ENCODE assay signal across 6 cellular contexts in the genomic region with DNA sequence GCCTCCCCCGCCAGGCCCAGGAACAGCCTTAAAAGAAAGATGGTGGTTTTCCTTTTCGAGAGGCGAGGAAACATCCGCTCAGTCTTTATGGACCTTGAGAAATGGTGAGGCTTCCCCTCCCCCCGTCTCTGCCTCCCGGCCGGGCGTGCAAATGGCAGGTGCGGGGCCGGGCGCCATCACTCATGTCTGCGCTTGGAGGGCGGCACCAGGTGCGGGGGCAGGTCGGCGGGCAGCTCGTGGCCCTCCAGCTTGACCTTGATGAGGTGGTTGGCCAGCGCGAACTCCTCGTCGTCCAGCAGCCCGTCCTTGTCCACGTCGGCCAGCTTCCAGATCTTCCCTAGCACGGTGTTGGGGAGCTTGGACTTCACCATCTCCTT. TPM values are rescaled to one million over a fixed set of nuclear protein-coding genes. Genes with fewer than 3 reads are reported as not detected.
A peak's percentile ranks its signal among the peaks of the same experiment; 100 is the strongest.
DNase-seq lines count a peak whose midpoint lies in the region; ATAC-seq and TF ChIP-seq lines count a peak whose summit lies in the region.

No MANE protein-coding gene starts in this region.

- peak overlapping the region; percentile 30 for H4K91ac ChIP-seq in trophoblast cell (ENCODE audit: low read depth, low read length)

- H2AK5ac ChIP-seq in trophoblast cell (ENCODE audit: low read length): no peak overlapping the region

- H3K79me1 ChIP-seq in trophoblast cell (ENCODE audit: low read length): peaks cover 12% of the 10 kb centered on the region

- no peak overlapping the region for H3K18ac ChIP-seq in trophoblast cell (ENCODE audit: low read length)

- no peaks in the 10 kb centered on the region for H3K27me3 ChIP-seq in HUES6 (ENCODE audit: control insufficient read depth, insufficient read depth, low read length)
- no peaks in the 10 kb centered on the region for H3K27me3 ChIP-seq in adrenal gland
- H3K27me3 ChIP-seq in trophoblast cell (ENCODE audit: insufficient read depth, low read length): no peaks in the 10 kb centered on the region
- H3K27me3 ChIP-seq in WERI-Rb-1 (ENCODE audit: insufficient read depth, low read depth, severe bottlenecking): no peaks in the 10 kb centered on the region

- H3K36me3 ChIP-seq in HUES6 (ENCODE audit: control insufficient read depth, insufficient read depth, low read length) (peaks cover 17% of the 10 kb centered on the region), adrenal gland (replicated peaks in 1 of 2) (peaks cover 0 to 17% of the 10 kb centered on the region in 2 donors), trophoblast cell (ENCODE audit: control insufficient read depth in 1 of 2, insufficient read depth in 2 of 2, low read length in 2 of 2) (peaks cover 37 to 40% of the 10 kb centered on the region in 2 experiments), WERI-Rb-1 (peaks cover 15% of the 10 kb centered on the region)

- H3K14ac ChIP-seq in trophoblast cell (ENCODE audit: low read length): no peak overlapping the region

- H4K8ac ChIP-seq in trophoblast cell (ENCODE audit: low read depth, low read length): no peak overlapping the region

- no peak overlapping the region for H3K23ac ChIP-seq in trophoblast cell (ENCODE audit: low read length)

- no peak for TF ChIP-seq POLR2A in adrenal gland (IDR thresholded peaks at IDR 0.05)

- H3K9ac ChIP-seq in HUES6 (ENCODE audit: low read length): peak overlapping the region; percentile 68
- H3K9ac ChIP-seq in trophoblast cell (ENCODE audit: low read length): no peak overlapping the region

- H3K4me1 ChIP-seq in HUES6 (ENCODE audit: control insufficient read depth, insufficient read depth, low read length) (peaks cover 39% of the 10 kb centered on the region), adrenal gland (replicated peaks in 1 of 2) (peaks cover 46 to 51% of the 10 kb centered on the region in 2 donors), trophoblast cell (ENCODE audit: control insufficient read depth in 1 of 2, insufficient read depth in 2 of 2, low read length in 2 of 2) (peaks cover 24 to 25% of the 10 kb centered on the region in 2 experiments)

- no peak overlapping the region; the same call in 1 of the 2 replicates for H3K27ac ChIP-seq in HUES6 (ENCODE audit: low read depth, low read length)
- H3K27ac ChIP-seq in adrenal gland: peak overlapping the region in 3 of 5 donors; percentile 78 to 89 (median 88)
- no peak overlapping the region for H3K27ac ChIP-seq in trophoblast cell (ENCODE audit: low read depth, low read length)
- no peak overlapping the region for H3K27ac ChIP-seq in WERI-Rb-1

- H2BK12ac ChIP-seq in trophoblast cell (ENCODE audit: low read length): peak overlapping the region; percentile 20

- intact Hi-C loops in adrenal gland (cut with DNase I): no loop called here

- WGBS in adrenal gland, 4 donors: 85 to 89% (median 86%) methylated on average over 16 to 25 of the region's 25 CpGs
- no CpG with 5 or more reads among the region's 25 CpGs for WGBS in trophoblast cell (ENCODE audit: extremely low coverage, insufficient coverage, insufficient read length)

- DNase-seq in adrenal gland (no peak), trophoblast cell (no peak), WERI-Rb-1 (no peak), NCI-H774 (lab: John Stamatoyannopoulos, UW) (no peak)

- no peak overlapping the region for H2BK5ac ChIP-seq in trophoblast cell (ENCODE audit: low read depth, low read length, poor library complexity)

- H3K9me3 ChIP-seq in HUES6 (ENCODE audit: control insufficient read depth, insufficient read depth, low read depth, low read length): no peaks in the 10 kb centered on the region
- H3K9me3 ChIP-seq in adrenal gland (replicated peaks in 1 of 3): no peaks in the 10 kb centered on the region
- H3K9me3 ChIP-seq in trophoblast cell (ENCODE audit: insufficient read depth, low read depth, low read length): peaks cover 2% of the 10 kb centered on the region
- no peaks in the 10 kb centered on the region for H3K9me3 ChIP-seq in WERI-Rb-1 (ENCODE audit: severe bottlenecking)

- H2BK120ac ChIP-seq in trophoblast cell (ENCODE audit: insufficient read depth, low read length, poor library complexity): no peak overlapping the region

- no peak overlapping the region for H3K4me2 ChIP-seq in trophoblast cell (ENCODE audit: low read length)

- TF ChIP-seq CTCF in adrenal gland (IDR thresholded peaks at IDR 0.05) (no peak), WERI-Rb-1 (IDR thresholded peaks at IDR 0.05; ENCODE audit: low read depth, low read length) (no peak)

- no peak overlapping the region for H2AFZ ChIP-seq in trophoblast cell (ENCODE audit: insufficient read depth, low read length, poor library complexity)

- no peak overlapping the region for H3K4ac ChIP-seq in trophoblast cell (ENCODE audit: low read depth, low read length)

- no peak overlapping the region for H4K12ac ChIP-seq in trophoblast cell (ENCODE audit: low read depth, low read length)

- H3K4me3 ChIP-seq in HUES6 (ENCODE audit: low read depth, low read length) (no peak overlapping the region), adrenal gland (no peak overlapping the region), trophoblast cell (ENCODE audit: low read depth, low read length) (no peak overlapping the region), WERI-Rb-1 (ENCODE audit: low read depth, low read length) (no peak overlapping the region)

- no peak for ATAC-seq in GM21576 (IDR thresholded peaks at IDR 0.05; ENCODE audit: unreplicated experiment)

- peaks cover 2% of the 10 kb centered on the region for H3K79me2 ChIP-seq in trophoblast cell (ENCODE audit: control insufficient read depth, insufficient read depth, low read length, poor library complexity)

RNA-seq across cellular contexts. Expression of a gene that starts 9.7 kb away (rescaled TPM):
- total RNA-seq in adrenal gland: 10 to 100 TPM in 2 of 8 donors, 1 to 10 TPM in 6; 4.9 to 12.9 (median 9.1) TPM
- polyA plus RNA-seq in adrenal gland: 1 to 10 TPM; 3.3 to 7.4 (median 4.9) TPM
- polyA plus RNA-seq in trophoblast cell (2013): 19.4 and 20.9 TPM in 2 replicates

RNA-seq across cellular contexts. Expression of a gene that starts 24.3 kb away (rescaled TPM):
- total RNA-seq in adrenal gland: 100 to 1,000 TPM in 1 of 8 donors, 10 to 100 TPM in 7; 38.5 to 107 (median 57.1) TPM
- polyA plus RNA-seq in adrenal gland: 10 to 100 TPM; 14.3 to 50.4 (median 20.0) TPM
- 138 and 148 TPM in 2 replicates for polyA plus RNA-seq in trophoblast cell (2013)

RNA-seq across cellular contexts. Expression of a gene that starts 43.8 kb away (rescaled TPM):
- total RNA-seq in adrenal gland: 10 to 100 TPM; 19.7 to 50.6 (median 30.3) TPM
- 10 to 100 TPM; 21.4 to 32.8 (median 29.1) TPM for polyA plus RNA-seq in adrenal gland
- 53.4 and 53.7 TPM in 2 replicates for polyA plus RNA-seq in trophoblast cell (2013)

RNA-seq across cellular contexts. Expression of a gene that starts 51.1 kb away (rescaled TPM):
- total RNA-seq in adrenal gland: 10 to 100 TPM; 12.9 to 34.8 (median 19.0) TPM
- polyA plus RNA-seq in adrenal gland: 10 to 100 TPM in 2 of 3 donors, 1 to 10 TPM in 1; 6.4 to 57.7 (median 27.7) TPM
- polyA plus RNA-seq in trophoblast cell (2013): 17.9 and 19.2 TPM in 2 replicates

Comparison
In these comparisons a context has a peak if more than half of its experiments do, and no peak if none do; other contexts are left out.
1. H3K27ac ChIP-seq: peak in adrenal gland (3 of 5); none in HUES6 (single experiment), trophoblast cell (single experiment) and WERI-Rb-1 (single experiment).